In genomic region chr11:86672007-86672621, GRCh38 we compare ENCODE assay signal across 8 cellular contexts. TPM values are rescaled to one million over a fixed set of nuclear protein-coding genes. Genes with fewer than 3 reads are reported as not detected.
A peak's percentile ranks its signal among the peaks of the same experiment; 100 is the strongest.
DNase-seq lines count a peak whose midpoint lies in the region; ATAC-seq and TF ChIP-seq lines count a peak whose summit lies in the region.

TSS of gene ME3 (minus strand) at chr11:86672616.

- DNase-seq in Daoy (ENCODE audit: low read depth): peak; percentile 77
- DNase-seq in SKM-1 treated with dmso at 0.1 percent for 144 hours (lab: John Stamatoyannopoulos, UW; ENCODE audit: unreplicated experiment): peak; percentile 53
- DNase-seq in adipocyte (ENCODE audit: low read depth): peak; percentile 68
- DNase-seq in heart left ventricle: peak; percentile 73 to 86 (median 74)
- DNase-seq in ovary: peak; percentile 70 to 84 (median 78)
- peak; percentile 68 for DNase-seq in ureter (ENCODE audit: low spot score)
- no peak for DNase-seq in COLO829 (ENCODE audit: low spot score)

- ATAC-seq in HG03439 (IDR thresholded peaks at IDR 0.05; ENCODE audit: unreplicated experiment) (peak; percentile 55), heart left ventricle (peak; percentile 68 to 81 (median 78))

- TF ChIP-seq CTCF in heart left ventricle (IDR thresholded peaks at IDR 0.05) (no peak), ovary (IDR thresholded peaks at IDR 0.05) (no peak)

- no peaks in the 10 kb centered on the region for H3K27me3 ChIP-seq in adipocyte (replicated peaks; ENCODE audit: control insufficient read depth, insufficient read depth, low read length)
- no peaks in the 10 kb centered on the region for H3K27me3 ChIP-seq in heart left ventricle
- H3K27me3 ChIP-seq in ovary: no peaks in the 10 kb centered on the region

- H3K4me1 ChIP-seq in adipocyte (ENCODE audit: control insufficient read depth, insufficient read depth, low read length): peaks cover 33% of the 10 kb centered on the region
- H3K4me1 ChIP-seq in heart left ventricle: peaks cover 0 to 45% (median 24%) of the 10 kb centered on the region in 12 donors
- H3K4me1 ChIP-seq in ovary (ENCODE audit: insufficient read depth): peaks cover 4% of the 10 kb centered on the region

- intact Hi-C loops in heart left ventricle (cut with DNase I): loop anchor here in 6 of 10 donors (5.0 to 10.0 kb wide), 7 partner anchors 45 to 217 kb away; partner anchors contain the start of gene PRSS23 (in 4 of the 6)
- intact Hi-C loops in ovary (cut with DNase I): loop anchor here in 2 of 4 donors (2.0 to 10.0 kb wide), 3 partner anchors 43 to 263 kb away; partner anchors contain the start of gene PRSS23 (in 1 of the 2)

- H3K4me3 ChIP-seq in adipocyte (ENCODE audit: low read length) (peak within 1 kb of the TSS; percentile 90), heart left ventricle (peak within 1 kb of the TSS; percentile 62 to 91 (median 75)), ovary (peak within 1 kb of the TSS; percentile 93)

- WGBS in heart left ventricle, 4 donors: 0 to 1% (median 0%) methylated on average over 26 to 52 of the region's 52 CpGs
- WGBS in ovary, 3 donors: 0 to 1% (median 1%) methylated on average over 22 to 52 of the region's 52 CpGs

- TF ChIP-seq POLR2A in heart left ventricle (IDR thresholded peaks at IDR 0.05): peak in 1 of 2 donors; percentile 13
- no peak for TF ChIP-seq POLR2A in ovary (IDR thresholded peaks at IDR 0.05)

- H3K27ac ChIP-seq in heart left ventricle (peak within 1 kb of the TSS; percentile 84 to 98 (median 94)), ovary (peak within 1 kb of the TSS; percentile 93 to 97)

- H3K9ac ChIP-seq in adipocyte (ENCODE audit: low read length): peak within 1 kb of the TSS; percentile 92

- H3K36me3 ChIP-seq in adipocyte (ENCODE audit: control insufficient read depth, insufficient read depth, low read length, severe bottlenecking) (peaks cover 15% of the 10 kb centered on the region), heart left ventricle (no peaks in the 10 kb centered on the region), ovary (no peaks in the 10 kb centered on the region)

- TF ChIP-seq EP300 in ovary (IDR thresholded peaks at IDR 0.05): no peak

- H3K9me3 ChIP-seq in adipocyte (ENCODE audit: control insufficient read depth, low read length) (no peaks in the 10 kb centered on the region), heart left ventricle (no peaks in the 10 kb centered on the region), ovary (no peaks in the 10 kb centered on the region)

RNA-seq across cellular contexts. Expression of gene ME3, which starts in this region (rescaled TPM):
- total RNA-seq in Daoy (2014; rRNA removed; shearing (Covaris generic)): 29.8 and 33.8 TPM in 2 replicates
- total RNA-seq in heart left ventricle: 10 to 100 TPM; 26.6 to 51.5 (median 33.5) TPM
- 10 to 100 TPM; 11.3 to 24.1 TPM for polyA plus RNA-seq in heart left ventricle
- total RNA-seq in ovary: 10 to 100 TPM; 35.9 to 48.6 (median 45.7) TPM
- 10 to 100 TPM; 25.2 to 27.2 TPM for polyA plus RNA-seq in ovary
- 40.2 TPM for total RNA-seq in ureter
